ENCODE assay signal across 8 cellular contexts in genomic region chr1:12143631-12144155, GRCh38. TPM values are rescaled to one million over a fixed set of nuclear protein-coding genes. Genes with fewer than 3 reads are reported as not detected.
DNase-seq lines count a peak whose midpoint lies in the region; ATAC-seq and TF ChIP-seq lines count a peak whose summit lies in the region.

No MANE protein-coding gene starts in this region.

- H3K27me3 ChIP-seq in mesenchymal stem cell (ENCODE audit: control insufficient read depth in 1 of 2, insufficient read depth in 1 of 2, low read length in 2 of 2) (no peaks in the 10 kb centered on the region), transverse colon (no peaks in the 10 kb centered on the region)

- no peak for TF ChIP-seq EP300 in transverse colon (IDR thresholded peaks at IDR 0.05; ENCODE audit: low read depth)

- no peak overlapping the region for H3K14ac ChIP-seq in mesenchymal stem cell (ENCODE audit: low read length in 2 of 2)

- H2BK5ac ChIP-seq in mesenchymal stem cell (ENCODE audit: low read depth, low read length, poor library complexity, severe bottlenecking): no peak overlapping the region

- no peak overlapping the region for H3K4me2 ChIP-seq in mesenchymal stem cell (ENCODE audit: low read length, poor library complexity, severe bottlenecking)

- CTCF ChIA-PET in activated CD8-positive, alpha-beta memory T cell treated with anti-CD3 and anti-CD28 coated beads, Interleukin-2, amount 10 ng/mL, durations not matched to agents 7 days and 5 days (lab: Charles Lee): interaction anchor here (5.3 kb wide), 1 partner anchor 19 kb away, joined by 27 read pairs; no protein-coding TSS in a partner anchor

- H3K27ac ChIP-seq in mesenchymal stem cell (ENCODE audit: low read length, poor library complexity, severe bottlenecking) (no peak overlapping the region), transverse colon (peak overlapping the region; percentile 73 to 81 (median 76))

- no peak overlapping the region for H2BK15ac ChIP-seq in mesenchymal stem cell (ENCODE audit: low read depth, poor library complexity, severe bottlenecking)

- DNase-seq in activated CD8-positive, alpha-beta memory T cell treated with anti-CD3 and anti-CD28 coated beads, Interleukin-2, amount 10 ng/mL, durations not matched to agents 7 days and 5 days: no peak
- DNase-seq in activated CD8-positive, alpha-beta memory T cell treated with anti-CD3 and anti-CD28 coated beads, Interleukin-2, amount 50 U/mL, for 48 hours: no peak
- peak; percentile 98 for DNase-seq in RKO (ENCODE audit: low spot score)
- no peak for DNase-seq in chondrocyte (ENCODE audit: low spot score)
- DNase-seq in mesenchymal stem cell: peak; percentile 96
- DNase-seq in transverse colon: peak; percentile 77
- DNase-seq in GM20000 (ENCODE audit: low spot score): no peak
- DNase-seq in HuH-7 (ENCODE audit: low spot score): no peak

- peak overlapping the region; percentile 89 for H4K91ac ChIP-seq in mesenchymal stem cell (ENCODE audit: low read length)

- H3K4me3 Mint-ChIP-seq in activated CD8-positive, alpha-beta memory T cell treated with anti-CD3 and anti-CD28 coated beads, Interleukin-2, amount 10 ng/mL, durations not matched to agents 7 days and 5 days: no peak overlapping the region
- peak overlapping the region; percentile 45 for H3K4me3 Mint-ChIP-seq in chondrocyte (ENCODE audit: unreplicated experiment)

- H3K4me1 Mint-ChIP-seq in activated CD8-positive, alpha-beta memory T cell treated with anti-CD3 and anti-CD28 coated beads, Interleukin-2, amount 10 ng/mL, durations not matched to agents 7 days and 5 days: peaks cover 48% of the 10 kb centered on the region
- H3K4me1 Mint-ChIP-seq in chondrocyte (ENCODE audit: low read depth): peaks cover 11% of the 10 kb centered on the region

- no peaks in the 10 kb centered on the region for H3K79me1 ChIP-seq in mesenchymal stem cell (replicated peaks; ENCODE audit: low read length, poor library complexity, severe bottlenecking)

- peak overlapping the region; percentile 88 to 90 for H3K18ac ChIP-seq in mesenchymal stem cell (ENCODE audit: low read depth in 1 of 2, low read length in 2 of 2)

- H3K4me1 ChIP-seq in mesenchymal stem cell (ENCODE audit: control insufficient read depth, insufficient read depth, low read depth, low read length) (peaks cover 11% of the 10 kb centered on the region), transverse colon (peaks cover 25 to 55% (median 32%) of the 10 kb centered on the region in 4 donors)

- no peak overlapping the region for H2AFZ ChIP-seq in mesenchymal stem cell (ENCODE audit: low read depth, low read length)

- no peak overlapping the region for H3K4ac ChIP-seq in mesenchymal stem cell (ENCODE audit: low read depth in 1 of 2, low read length in 2 of 2)

- H2AK5ac ChIP-seq in mesenchymal stem cell (ENCODE audit: low read length, severe bottlenecking): no peak overlapping the region

- peak overlapping the region; percentile 70 for H3K27ac Mint-ChIP-seq in activated CD8-positive, alpha-beta memory T cell treated with anti-CD3 and anti-CD28 coated beads, Interleukin-2, amount 10 ng/mL, durations not matched to agents 7 days and 5 days
- H3K27ac Mint-ChIP-seq in chondrocyte (ENCODE audit: unreplicated experiment): peak overlapping the region; percentile 72

- peak overlapping the region; percentile 86 for H4K8ac ChIP-seq in mesenchymal stem cell (ENCODE audit: low read length)

- H3K36me3 Mint-ChIP-seq in activated CD8-positive, alpha-beta memory T cell treated with anti-CD3 and anti-CD28 coated beads, Interleukin-2, amount 10 ng/mL, durations not matched to agents 7 days and 5 days: peaks cover 4% of the 10 kb centered on the region
- no peaks in the 10 kb centered on the region for H3K36me3 Mint-ChIP-seq in chondrocyte (ENCODE audit: low read depth)

- TF ChIP-seq POLR2A in transverse colon (IDR thresholded peaks at IDR 0.05): no peak

- H3K9me3 ChIP-seq in mesenchymal stem cell (ENCODE audit: control insufficient read depth, low read length): no peaks in the 10 kb centered on the region
- H3K9me3 ChIP-seq in transverse colon: no peaks in the 10 kb centered on the region

- peak overlapping the region; percentile 31 for H3K9ac ChIP-seq in mesenchymal stem cell (ENCODE audit: low read length)

- H3K23ac ChIP-seq in mesenchymal stem cell (ENCODE audit: low read length in 2 of 2): no peak overlapping the region

- ATAC-seq in activated CD8-positive, alpha-beta memory T cell treated with anti-CD3 and anti-CD28 coated beads, Interleukin-2, amount 10 ng/mL, durations not matched to agents 7 days and 5 days: no peak

- TF ChIP-seq CTCF in chondrocyte (IDR thresholded peaks at IDR 0.05) (peak; percentile 37), transverse colon (IDR thresholded peaks at IDR 0.05) (peak in 1 of 5 experiments; percentile 17), GM20000 (IDR thresholded peaks at IDR 0.05; ENCODE audit: extremely low read depth, missing control alignments) (no peak)

- in situ Hi-C loops in transverse colon (cut with MboI; ENCODE audit: low pct_ligation_motif_present in 1 of 4, low pct_unique_long_range_greater_than_20kb in 1 of 4, low sequenced_read_pairs in 3 of 4): no loop called here

- H3K27me3 Mint-ChIP-seq in activated CD8-positive, alpha-beta memory T cell treated with anti-CD3 and anti-CD28 coated beads, Interleukin-2, amount 10 ng/mL, durations not matched to agents 7 days and 5 days: no peaks in the 10 kb centered on the region
- H3K27me3 Mint-ChIP-seq in chondrocyte (ENCODE audit: low read depth): peaks cover 4% of the 10 kb centered on the region

- no peaks in the 10 kb centered on the region for H3K9me3 Mint-ChIP-seq in activated CD8-positive, alpha-beta memory T cell treated with anti-CD3 and anti-CD28 coated beads, Interleukin-2, amount 10 ng/mL, durations not matched to agents 7 days and 5 days (ENCODE audit: low read depth)
- H3K9me3 Mint-ChIP-seq in chondrocyte (ENCODE audit: low read depth): no peaks in the 10 kb centered on the region

- WGBS in mesenchymal stem cell: 36% methylated on average over 16 of the region's 17 CpGs
- 28% methylated on average over 17 of the region's 17 CpGs; no CpG with 5 or more reads in 1 of the 2 donors for WGBS in transverse colon (ENCODE audit: low coverage in 1 of 2), 2 donors

- no peaks in the 10 kb centered on the region for H3K36me3 ChIP-seq in mesenchymal stem cell (ENCODE audit: control insufficient read depth in 1 of 2, insufficient read depth in 2 of 2, low read depth in 1 of 2, low read length in 2 of 2)
- H3K36me3 ChIP-seq in transverse colon: no peaks in the 10 kb centered on the region

- H2BK12ac ChIP-seq in mesenchymal stem cell (ENCODE audit: low read length in 2 of 2): peak overlapping the region; percentile 16 to 49

- H3K4me3 ChIP-seq in mesenchymal stem cell (ENCODE audit: insufficient read depth in 1 of 2, low read depth in 1 of 2, low read length in 2 of 2): no peak overlapping the region
- no peak overlapping the region for H3K4me3 ChIP-seq in transverse colon

- H2BK120ac ChIP-seq in mesenchymal stem cell (ENCODE audit: low read depth, low read length): no peak overlapping the region

- intact Hi-C loops in transverse colon (cut with DNase I; ENCODE audit: low total_unique reads): no loop called here

RNA-seq across cellular contexts. Expression of gene TNFRSF1B, which starts 23.1 kb away (rescaled TPM):
- total RNA-seq in activated CD8-positive, alpha-beta memory T cell treated with anti-CD3 and anti-CD28 coated beads, Interleukin-2, amount 10 ng/mL, durations not matched to agents 7 days and 5 days: 100 to 1,000 TPM; 294 to 370 TPM
- total RNA-seq in chondrocyte: 0.22 TPM in 1 of 3 replicates, not detected in the others
- polyA plus RNA-seq in mesenchymal stem cell (2013, experiment 1 of 2): 35.0 TPM
- polyA plus RNA-seq in mesenchymal stem cell (2013, experiment 2 of 2): 35.2 TPM
- 10 to 100 TPM; 11.1 to 17.3 (median 15.3) TPM for total RNA-seq in transverse colon

Comparison
In these comparisons a context has a peak if more than half of its experiments do, and no peak if none do; other contexts are left out.
1. DNase-seq: peak in RKO (single experiment), mesenchymal stem cell (single experiment) and transverse colon (single experiment); none in activated CD8-positive, alpha-beta memory T cell treated with anti-CD3 and anti-CD28 coated beads, Interleukin-2, amount 10 ng/mL, durations not matched to agents 7 days and 5 days (single experiment), activated CD8-positive, alpha-beta memory T cell treated with anti-CD3 and anti-CD28 coated beads, Interleukin-2, amount 50 U/mL, for 48 hours (single experiment), chondrocyte (single experiment), GM20000 (single experiment) and HuH-7 (single experiment).
2. RNA of gene TNFRSF1B, which starts 23.1 kb away (total RNA-seq): 294 to 370 TPM in activated CD8-positive, alpha-beta memory T cell treated with anti-CD3 and anti-CD28 coated beads, Interleukin-2, amount 10 ng/mL, durations not matched to agents 7 days and 5 days; 11.1 to 17.3 TPM in transverse colon and 0.22 TPM in chondrocyte; every median in the first group is over 10 times any median in the second.